12 cellular contexts compared by ENCODE assay signal in genomic region chr5:175800656-175801081, GRCh38.
A peak's percentile ranks its signal among the peaks of the same experiment; 100 is the strongest.
DNase-seq lines count a peak whose midpoint lies in the region; ATAC-seq and TF ChIP-seq lines count a peak whose summit lies in the region.
"Had no signal": no experiment of that assay in that cellular context is flagged by ENCODE, and none has a peak within 500 bp of the region (broad histone marks: within the 10 kb centered on the region; RNA-seq: fewer than 3 reads in every experiment).

No MANE protein-coding gene starts in this region.

- no peaks in the 10 kb centered on the region for H3K9me3 Mint-ChIP-seq in brain
- H3K9me3 Mint-ChIP-seq: type B pancreatic cell had no signal

- TF ChIP-seq CTCF in brain (conservative IDR thresholded peaks at IDR 0.05), result no peak
- no peak for TF ChIP-seq CTCF in body of pancreas (IDR thresholded peaks at IDR 0.05)

- H3K36me3 ChIP-seq in body of pancreas (replicated peaks in 1 of 2; ENCODE audit: insufficient read depth in 1 of 2, low read depth in 2 of 2), result no peaks in the 10 kb centered on the region

- intact Hi-C loops in body of pancreas (cut with DNase I), result no loop called here

- H3K4me3 ChIP-seq in body of pancreas, result no peak overlapping the region

- peak overlapping the region in 1 of 5 experiments; percentile 33 for H3K4me3 Mint-ChIP-seq in brain
- H3K4me3 Mint-ChIP-seq: type B pancreatic cell had no signal

- no peaks in the 10 kb centered on the region for H3K27me3 ChIP-seq in body of pancreas

- TF ChIP-seq POLR2A in body of pancreas (IDR thresholded peaks at IDR 0.05), result no peak

- ATAC-seq in body of pancreas, result no peak

- H3K9me3 ChIP-seq in body of pancreas, result no peaks in the 10 kb centered on the region

- H3K4me1 ChIP-seq in body of pancreas, result peaks cover 17% of the 10 kb centered on the region

- peaks cover 40% of the 10 kb centered on the region for H3K4me1 Mint-ChIP-seq in brain

- 38 to 47% methylated on average over 5 of the region's 5 CpGs for WGBS in body of pancreas, 2 donors

- DNase-seq in NCI-H1092 treated with DMSO at 0.1 percent for 48 hours (lab: John Stamatoyannopoulos, UW), result peak; percentile 33
- no peak for DNase-seq in NCI-H1092 (lab: John Stamatoyannopoulos, UW)
- DNase-seq in NCI-H524 (lab: John Stamatoyannopoulos, UW), result peak; percentile 88
- DNase-seq in occipital lobe (lab: John Stamatoyannopoulos, UW), result peak; percentile 18
- no peak for DNase-seq in nucleus accumbens (lab: John Stamatoyannopoulos, UW)
- DNase-seq in T-helper 2 cell, result no peak
- DNase-seq in body of pancreas, result no peak
- DNase-seq: effector memory CD4-positive, alpha-beta T cell; KBM-7 had no signal

- no peaks in the 10 kb centered on the region for H3K36me3 Mint-ChIP-seq in brain
- H3K36me3 Mint-ChIP-seq: type B pancreatic cell had no signal

- peaks cover 4% of the 10 kb centered on the region for H3K27me3 Mint-ChIP-seq in brain

- peak overlapping the region; percentile 42 to 91 (median 77) for H3K27ac Mint-ChIP-seq in brain
- H3K27ac Mint-ChIP-seq: type B pancreatic cell had no signal

- H3K27ac ChIP-seq in body of pancreas, result no peak overlapping the region
- H3K27ac ChIP-seq: 22Rv1 had no signal

Comparison
In these comparisons a context has a peak if more than half of its experiments do, and no peak if none do; other contexts are left out.
1. DNase-seq: peak in NCI-H1092 treated with DMSO at 0.1 percent for 48 hours (single experiment), NCI-H524 (2 of 2) and occipital lobe (single experiment); none in NCI-H1092 (single experiment), nucleus accumbens (0 of 56), T-helper 2 cell (0 of 5) and body of pancreas (0 of 4).